Comparison of ENCODE assay signal across 18 cellular contexts in genomic region chr5:151053796-151054490, GRCh38. TPM values are rescaled to one million over a fixed set of nuclear protein-coding genes. Genes with fewer than 3 reads are reported as not detected.
DNase-seq lines count a peak whose midpoint lies in the region; TF ChIP-seq lines count a peak whose summit lies in the region.
"Had no signal": no experiment of that assay in that cellular context is flagged by ENCODE, and none has a peak within 500 bp of the region (broad histone marks: within the 10 kb centered on the region; RNA-seq: fewer than 3 reads in every experiment).

No MANE protein-coding gene starts in this region.

- intact Hi-C loops in Caco-2 (cut with micrococcal nuclease; ENCODE audit: unreplicated experiment): no loop called here

- H3K9me3 ChIP-seq in BLaER1 treated with 17β-estradiol and CSF1 and Interleukin-3, amounts not matched to agents 10 nM and 100 nM (replicated peaks in 1 of 11): no peaks in the 10 kb centered on the region
- H3K9me3 ChIP-seq in Caco-2: no peaks in the 10 kb centered on the region
- H3K9me3 ChIP-seq in osteoblast (ENCODE audit: low read depth, low read length): no peaks in the 10 kb centered on the region
- H3K9me3 ChIP-seq: right lobe of liver had no signal

- H3K27me3 Mint-ChIP-seq in Caco-2 (ENCODE audit: insufficient read depth, unreplicated experiment): no peaks in the 10 kb centered on the region
- H3K27me3 Mint-ChIP-seq: T-cell had no signal

- no peaks in the 10 kb centered on the region for H3K27me3 ChIP-seq in BLaER1 treated with 17β-estradiol and CSF1 and Interleukin-3, amounts not matched to agents 10 nM and 100 nM
- no peaks in the 10 kb centered on the region for H3K27me3 ChIP-seq in Caco-2 (replicated peaks; ENCODE audit: control insufficient read depth, insufficient read depth, low read length)
- no peaks in the 10 kb centered on the region for H3K27me3 ChIP-seq in osteoblast (ENCODE audit: insufficient read depth, low read length)
- H3K27me3 ChIP-seq: right lobe of liver had no signal

- H3K79me2 ChIP-seq in osteoblast (ENCODE audit: insufficient read depth, low read length): no peaks in the 10 kb centered on the region

- peaks cover 72 to 95% (median 83%) of the 10 kb centered on the region in 11 experiments for H3K36me3 ChIP-seq in BLaER1 treated with 17β-estradiol and CSF1 and Interleukin-3, amounts not matched to agents 10 nM and 100 nM
- H3K36me3 ChIP-seq in Caco-2 (ENCODE audit: control insufficient read depth, insufficient read depth, low read length) (peaks cover 4% of the 10 kb centered on the region), osteoblast (ENCODE audit: insufficient read depth, low read length) (peaks cover 44% of the 10 kb centered on the region)

- peak overlapping the region; percentile 11 for H3K27ac Mint-ChIP-seq in Caco-2 (ENCODE audit: unreplicated experiment)

- no peaks in the 10 kb centered on the region for H3K9me3 Mint-ChIP-seq in Caco-2 (ENCODE audit: unreplicated experiment)
- H3K9me3 Mint-ChIP-seq: T-cell had no signal

- CTCF ChIA-PET in Caco-2 (lab: Charles Lee): interaction anchor here (0.7 to 1.4 kb wide), 2 partner anchors 52 to 61 kb away, joined by 3 read pairs; no protein-coding TSS in a partner anchor

- BruUV-seq in Caco-2 (replicated peaks; lab: Mats Ljungman, UMichigan): no TSS peak

- H3K4me3 ChIP-seq in BLaER1 treated with 17β-estradiol and CSF1 and Interleukin-3, amounts not matched to agents 10 nM and 100 nM: no peak overlapping the region
- no peak overlapping the region for H3K4me3 ChIP-seq in Caco-2 (ENCODE audit: low read depth, low read length)
- no peak overlapping the region for H3K4me3 ChIP-seq in osteoblast (ENCODE audit: insufficient read depth, low read length)
- H3K4me3 ChIP-seq: right lobe of liver had no signal

- peak overlapping the region in 7 of 11 experiments; percentile 73 to 97 (median 83); a peak in 12 of 22 replicates for H3K4me2 ChIP-seq in BLaER1 treated with 17β-estradiol and CSF1 and Interleukin-3, amounts not matched to agents 10 nM and 100 nM
- no peak overlapping the region for H3K4me2 ChIP-seq in osteoblast (ENCODE audit: insufficient read depth, low read length)
- H3K4me2 ChIP-seq: KMS-11 had no signal

- no peak overlapping the region for H3K4me3 Mint-ChIP-seq in Caco-2 (ENCODE audit: unreplicated experiment)
- H3K4me3 Mint-ChIP-seq: T-cell had no signal

- H3K4me1 Mint-ChIP-seq in Caco-2 (ENCODE audit: low read depth, unreplicated experiment): peaks cover 10% of the 10 kb centered on the region

- DNase-seq in Caco-2 (no peak), amniotic epithelial cell (ENCODE audit: low read depth) (peak; percentile 13), osteoblast (ENCODE audit: insufficient read length, low spot score, missing footprints) (peak; percentile 88), NCI-H1436 treated with DMSO at 0.1 percent for 48 hours (lab: John Stamatoyannopoulos, UW) (no peak), HUDEP-2 (lab: John Stamatoyannopoulos, UW; ENCODE audit: unreplicated experiment in 76 of 76) (no peak), NCI-H2029 treated with DMSO at 0.1 percent for 48 hours (lab: John Stamatoyannopoulos, UW) (no peak)
- DNase-seq: activated gamma-delta T cell, DMS 273 treated with DMSO at 0.1 percent for 48 hours, foreskin melanocyte, NCI-H2081, NCI-H510A treated with DMSO at 0.1 percent for 48 hours, occipital lobe, right lobe of liver, T-cell had no signal

- H3K9ac ChIP-seq in BLaER1 treated with 17β-estradiol and CSF1 and Interleukin-3, amounts not matched to agents 10 nM and 100 nM: 0 out of 22 replicates have a peak overlapping the region, but pooled peaks of 3 of the 11 experiments have one; percentile 5 to 22 (median 6)
- H3K9ac ChIP-seq: KMS-11 had no signal

- peaks cover 0 to 40% (median 20%) of the 10 kb centered on the region in 11 experiments; a peak in 11 of 22 replicates for H4K20me1 ChIP-seq in BLaER1 treated with 17β-estradiol and CSF1 and Interleukin-3, amounts not matched to agents 10 nM and 100 nM
- H4K20me1 ChIP-seq in osteoblast (ENCODE audit: insufficient read depth, low read length): peaks cover 31% of the 10 kb centered on the region

- POLR2A ChIA-PET in Caco-2 (lab: Charles Lee): no interaction called here

- peaks cover 44% of the 10 kb centered on the region for H3K36me3 Mint-ChIP-seq in Caco-2 (ENCODE audit: insufficient read depth, unreplicated experiment)

- TF ChIP-seq CTCF in Caco-2 (IDR thresholded peaks at IDR 0.05; ENCODE audit: insufficient read depth in 1 of 2, low read depth in 1 of 2, low read length in 1 of 2, severe bottlenecking in 1 of 2, unreplicated experiment in 1 of 2): no peak
- no peak for TF ChIP-seq CTCF in osteoblast (IDR thresholded peaks at IDR 0.05; ENCODE audit: extremely low read depth, low read depth, low read length)

- H2AFZ ChIP-seq in osteoblast (ENCODE audit: low read length): no peak overlapping the region

- H3K27ac ChIP-seq in BLaER1 treated with 17β-estradiol and CSF1 and Interleukin-3, amounts not matched to agents 10 nM and 100 nM: peak overlapping the region in 8 of 11 experiments; percentile 1 to 65 (median 27); a peak in 11 of 22 replicates
- H3K27ac ChIP-seq in osteoblast (ENCODE audit: low read depth, low read length): no peak overlapping the region
- H3K27ac ChIP-seq: KMS-11, right lobe of liver, VCaP had no signal

- H3K4me1 ChIP-seq in BLaER1 treated with 17β-estradiol and CSF1 and Interleukin-3, amounts not matched to agents 10 nM and 100 nM: peaks cover 47 to 79% (median 78%) of the 10 kb centered on the region in 10 experiments
- H3K4me1 ChIP-seq in Caco-2 (peaks cover 6% of the 10 kb centered on the region; the same call in 1 of the 2 replicates), osteoblast (ENCODE audit: insufficient read depth, low read length) (no peaks in the 10 kb centered on the region)

RNA-seq across cellular contexts. Expression of gene TNIP1, which starts 26.9 kb away (rescaled TPM):
- total RNA-seq in Caco-2 (2022) (62.7 and 65.7 TPM in 2 replicates), osteoblast (66.3 and 85.8 TPM in 2 replicates)

RNA-seq across cellular contexts. Expression of gene GPX3, which starts 33.6 kb away (rescaled TPM):
- total RNA-seq in Caco-2 (2022): 80.6 and 86.6 TPM in 2 replicates
- total RNA-seq in osteoblast: 8.8 and 9.8 TPM in 2 replicates
- total RNA-seq: activated CD8-positive, alpha-beta memory T cell treated with anti-CD3 and anti-CD28 coated beads for 36 hours had no signal

Comparison
In these comparisons a context has a peak if more than half of its experiments do, and no peak if none do; other contexts are left out.
1. DNase-seq: peak in amniotic epithelial cell (single experiment) and osteoblast (single experiment); none in Caco-2 (0 of 2), NCI-H1436 treated with DMSO at 0.1 percent for 48 hours (single experiment), HUDEP-2 (0 of 76) and NCI-H2029 treated with DMSO at 0.1 percent for 48 hours (single experiment).